1 cellular context compared by ENCODE assay signal in genomic region chr20:49132995-49133451, GRCh38.
TF ChIP-seq lines count a peak whose summit lies in the region.

No MANE protein-coding gene starts in this region.

TF ChIP-seq in Ishikawa, 13 proteins besides CTCF, POLR2A, EP300 and RAD21 (continued from another document):
- TF ChIP-seq ZBTB7A (IDR thresholded peaks at IDR 0.05; ENCODE audit: low read depth) (no peak), MAX (IDR thresholded peaks at IDR 0.05) (no peak), YY1 (IDR thresholded peaks at IDR 0.05; ENCODE audit: low read depth) (no peak), TCF12 (IDR thresholded peaks at IDR 0.05; ENCODE audit: low read depth) (no peak), CREB1 (IDR thresholded peaks at IDR 0.05; ENCODE audit: low read depth) (no peak), TEAD4 (IDR thresholded peaks at IDR 0.05) (no peak), EGR1 (IDR thresholded peaks at IDR 0.05) (no peak), NFIC (IDR thresholded peaks at IDR 0.05) (no peak), FOXM1 (IDR thresholded peaks at IDR 0.05; ENCODE audit: borderline replicate concordance, low read depth) (no peak)
